1 cellular context compared by ENCODE assay signal in the genomic region with DNA sequence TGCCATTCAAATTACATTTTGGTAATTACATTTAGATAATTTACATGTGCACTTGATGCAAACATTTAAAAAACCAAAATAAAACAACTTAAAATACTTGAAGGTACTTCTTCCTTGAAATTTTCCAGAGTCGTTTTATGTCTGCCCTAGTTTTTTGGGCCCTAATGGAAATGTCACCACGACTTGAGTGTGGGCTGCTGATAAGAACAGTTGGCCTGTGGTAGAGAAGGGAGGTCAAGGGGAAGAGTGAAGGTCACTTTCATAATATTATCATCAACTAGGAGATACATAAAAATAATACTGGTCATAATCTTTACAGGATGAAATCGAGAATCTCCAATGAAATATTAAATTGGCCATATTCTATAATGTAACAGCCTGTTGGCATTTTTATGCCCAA.
TF ChIP-seq lines count a peak whose summit lies in the region.

No MANE protein-coding gene starts in this region.

TF ChIP-seq in H1, 55 proteins besides CTCF, POLR2A, EP300 and RAD21:
- TF ChIP-seq, protein P1, sequence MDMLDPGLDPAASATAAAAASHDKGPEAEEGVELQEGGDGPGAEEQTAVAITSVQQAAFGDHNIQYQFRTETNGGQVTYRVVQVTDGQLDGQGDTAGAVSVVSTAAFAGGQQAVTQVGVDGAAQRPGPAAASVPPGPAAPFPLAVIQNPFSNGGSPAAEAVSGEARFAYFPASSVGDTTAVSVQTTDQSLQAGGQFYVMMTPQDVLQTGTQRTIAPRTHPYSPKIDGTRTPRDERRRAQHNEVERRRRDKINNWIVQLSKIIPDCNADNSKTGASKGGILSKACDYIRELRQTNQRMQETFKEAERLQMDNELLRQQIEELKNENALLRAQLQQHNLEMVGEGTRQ (IDR thresholded peaks at IDR 0.05; ENCODE audit: low read length), result no peak
- peak; percentile 48 for TF ChIP-seq TAF7 (optimal IDR thresholded peaks at IDR 0.05; ENCODE audit: borderline replicate concordance, low read depth, low read length)
